In the genomic region with DNA sequence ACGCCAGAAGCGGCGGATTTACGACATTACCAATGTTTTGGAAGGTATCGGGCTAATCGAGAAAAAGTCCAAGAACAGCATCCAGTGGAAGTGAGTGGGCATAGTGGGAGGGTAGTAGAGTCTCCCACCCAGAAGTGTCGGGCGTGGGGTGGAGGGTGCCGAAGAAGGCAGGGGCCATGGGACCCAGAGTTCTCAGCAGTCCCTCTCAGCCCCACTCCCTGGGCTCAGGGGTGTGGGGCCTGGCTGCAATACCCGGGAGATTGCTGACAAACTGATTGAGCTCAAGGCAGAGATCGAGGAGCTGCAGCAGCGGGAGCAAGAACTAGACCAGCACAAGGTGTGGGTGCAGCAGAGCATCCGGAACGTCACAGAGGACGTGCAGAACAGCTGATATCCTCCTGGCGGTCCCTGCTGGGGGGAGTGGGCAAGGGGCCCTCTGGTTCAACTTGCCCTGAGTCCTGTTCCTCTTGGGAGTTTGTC, we compare ENCODE assay signal across 9 cellular contexts. TPM values are rescaled to one million over a fixed set of nuclear protein-coding genes. Genes with fewer than 3 reads are reported as not detected.
DNase-seq lines count a peak whose midpoint lies in the region; ATAC-seq and TF ChIP-seq lines count a peak whose summit lies in the region.
"Had no signal": no experiment of that assay in that cellular context is flagged by ENCODE, and none has a peak within 500 bp of the region (broad histone marks: within the 10 kb centered on the region; RNA-seq: fewer than 3 reads in every experiment).

No MANE protein-coding gene starts in this region.

- H3K9me3 ChIP-seq in ascending aorta (no peaks in the 10 kb centered on the region), right lobe of liver (no peaks in the 10 kb centered on the region), transverse colon (no peaks in the 10 kb centered on the region)

- H3K27me3 ChIP-seq in ascending aorta (no peaks in the 10 kb centered on the region), right lobe of liver (no peaks in the 10 kb centered on the region), transverse colon (no peaks in the 10 kb centered on the region)

- no peak for ATAC-seq in activated T-cell treated with anti-CD3 and anti-CD28 coated beads, Interleukin-2, amount 50 U/mL, for 4 hours
- no peak for ATAC-seq in right lobe of liver
- no peak for ATAC-seq in HG02623 (IDR thresholded peaks at IDR 0.05; ENCODE audit: unreplicated experiment)
- no peak for ATAC-seq in HG02981 (IDR thresholded peaks at IDR 0.05; ENCODE audit: unreplicated experiment)

- H3K4me1 ChIP-seq in ascending aorta (peaks cover 13 to 14% of the 10 kb centered on the region in 2 donors), right lobe of liver (peaks cover 0 to 24% (median 6%) of the 10 kb centered on the region in 4 donors), transverse colon (peaks cover 11 to 25% (median 23%) of the 10 kb centered on the region in 4 donors)

- peak overlapping the region; percentile 94 for H3K4me3 Mint-ChIP-seq in activated T-cell treated with anti-CD3 and anti-CD28 coated beads, Interleukin-2, amount 50 U/mL, for 4 hours

- TF ChIP-seq CTCF in ascending aorta (IDR thresholded peaks at IDR 0.05) (no peak), right lobe of liver (IDR thresholded peaks at IDR 0.05) (no peak), transverse colon (IDR thresholded peaks at IDR 0.05) (no peak)

- H3K36me3 ChIP-seq in ascending aorta: peaks cover 35 to 37% of the 10 kb centered on the region in 2 donors
- peaks cover 0 to 33% (median 17%) of the 10 kb centered on the region in 4 donors for H3K36me3 ChIP-seq in right lobe of liver
- peaks cover 0 to 31% (median 11%) of the 10 kb centered on the region in 4 donors for H3K36me3 ChIP-seq in transverse colon

- no peak for TF ChIP-seq POLR2A in right lobe of liver (IDR thresholded peaks at IDR 0.05)
- TF ChIP-seq POLR2A in transverse colon (IDR thresholded peaks at IDR 0.05): no peak

- peaks cover 2% of the 10 kb centered on the region for H3K27me3 Mint-ChIP-seq in activated T-cell treated with anti-CD3 and anti-CD28 coated beads, Interleukin-2, amount 50 U/mL, for 4 hours (ENCODE audit: low read depth)

- H3K4me1 Mint-ChIP-seq in activated T-cell treated with anti-CD3 and anti-CD28 coated beads, Interleukin-2, amount 50 U/mL, for 4 hours (ENCODE audit: low read depth): peaks cover 35% of the 10 kb centered on the region

- TF ChIP-seq EP300 in transverse colon (IDR thresholded peaks at IDR 0.05; ENCODE audit: low read depth): no peak

- peaks cover 29% of the 10 kb centered on the region for H3K36me3 Mint-ChIP-seq in activated T-cell treated with anti-CD3 and anti-CD28 coated beads, Interleukin-2, amount 50 U/mL, for 4 hours (ENCODE audit: insufficient read depth)

- DNase-seq in activated T-cell treated with anti-CD3 and anti-CD28 coated beads, Interleukin-2, amount 50 U/mL, for 4 hours: no peak
- no peak for DNase-seq in activated T-cell treated with anti-CD3 and anti-CD28 coated beads, Interleukin-2, amount 50 U/mL, for 1 hour
- DNase-seq in ascending aorta (ENCODE audit: low spot score in 2 of 2) (no peak), right lobe of liver (no peak), transverse colon (no peak), DMS 273 (lab: John Stamatoyannopoulos, UW; ENCODE audit: unreplicated experiment) (no peak)
- DNase-seq: NCI-H2227 treated with DMSO at 0.1 percent for 48 hours had no signal

- in situ Hi-C loops in transverse colon (cut with MboI; ENCODE audit: low pct_ligation_motif_present in 1 of 4, low pct_unique_long_range_greater_than_20kb in 1 of 4, low sequenced_read_pairs in 3 of 4): no loop called here

- intact Hi-C loops in ascending aorta (cut with DNase I) (loop anchor here (2.0 kb wide), 1 partner anchor 34 kb away; the partner anchor contains the start of gene TMEM208), right lobe of liver (cut with DNase I) (no loop called here), transverse colon (cut with DNase I; ENCODE audit: low total_unique reads) (no loop called here)

- H3K4me3 ChIP-seq in ascending aorta (peak overlapping the region; percentile 93 to 99), right lobe of liver (peak overlapping the region; percentile 67 to 100 (median 100)), transverse colon (peak overlapping the region; percentile 79 to 97 (median 88))

- WGBS in right lobe of liver (ENCODE audit: insufficient coverage, low coverage, low lambda C conversion rate, missing lambda C conversion rate): 18% methylated on average over 6 of the region's 16 CpGs
- 25% methylated on average over 16 of the region's 16 CpGs; no CpG with 5 or more reads in 1 of the 2 donors for WGBS in transverse colon (ENCODE audit: low coverage in 1 of 2), 2 donors

- no peaks in the 10 kb centered on the region for H3K9me3 Mint-ChIP-seq in activated T-cell treated with anti-CD3 and anti-CD28 coated beads, Interleukin-2, amount 50 U/mL, for 4 hours

- H3K27ac ChIP-seq in ascending aorta: peak overlapping the region; percentile 79 to 87
- H3K27ac ChIP-seq in right lobe of liver: peak overlapping the region; percentile 40 to 62 (median 56)
- H3K27ac ChIP-seq in transverse colon: peak overlapping the region; percentile 78 to 92 (median 86)

RNA-seq across cellular contexts. Expression of gene E2F4, which starts 0.9 kb away (rescaled TPM):
- total RNA-seq in activated T-cell treated with anti-CD3 and anti-CD28 coated beads, Interleukin-2, amount 50 U/mL, for 4 hours: 100 to 1,000 TPM; 195 to 201 (median 198) TPM
- total RNA-seq in ascending aorta (114 TPM), right lobe of liver (10 to 100 TPM; 14.4 to 36.4 (median 22.4) TPM), transverse colon (100 to 1,000 TPM in 3 of 4 donors, 10 to 100 TPM in 1; 97.5 to 224 (median 159) TPM)

RNA-seq across cellular contexts. Expression of gene EXOC3L1, which starts 2.9 kb away (rescaled TPM):
- not detected for total RNA-seq in activated T-cell treated with anti-CD3 and anti-CD28 coated beads, Interleukin-2, amount 50 U/mL, for 4 hours
- total RNA-seq in ascending aorta: 11.2 TPM
- 1 to 10 TPM; 1.8 to 4.3 (median 2.5) TPM for total RNA-seq in right lobe of liver
- 1 to 10 TPM in 2 of 4 donors, not detected in 2; 3.0 to 6.7 TPM for total RNA-seq in transverse colon

RNA-seq across cellular contexts. Expression of gene ELMO3, which starts 6.1 kb away (rescaled TPM):
- total RNA-seq in activated T-cell treated with anti-CD3 and anti-CD28 coated beads, Interleukin-2, amount 50 U/mL, for 4 hours: 1 to 10 TPM; 5.1 to 5.9 (median 5.3) TPM
- total RNA-seq in ascending aorta (not detected), right lobe of liver (1 to 10 TPM; 1.8 to 8.0 (median 4.6) TPM), transverse colon (10 to 100 TPM; 61.0 to 91.5 (median 77.7) TPM)

RNA-seq across cellular contexts. Expression of gene MATCAP1, which starts 9.1 kb away (rescaled TPM):
- 10 to 100 TPM; 10.1 to 15.5 (median 14.7) TPM for total RNA-seq in activated T-cell treated with anti-CD3 and anti-CD28 coated beads, Interleukin-2, amount 50 U/mL, for 4 hours
- total RNA-seq in ascending aorta (18.9 TPM), right lobe of liver (10 to 100 TPM in 2 of 6 experiments, 1 to 10 TPM in 4; 3.5 to 13.8 (median 9.3) TPM), transverse colon (100 to 1,000 TPM in 1 of 4 donors, 10 to 100 TPM in 3; 27.6 to 220 (median 32.5) TPM)

RNA-seq across cellular contexts. Expression of gene NOL3, which starts 22.5 kb away (rescaled TPM):
- 1 to 10 TPM in 2 of 3 donors, under 1 TPM in 1; 0.99 to 3.7 (median 1.4) TPM for total RNA-seq in activated T-cell treated with anti-CD3 and anti-CD28 coated beads, Interleukin-2, amount 50 U/mL, for 4 hours
- total RNA-seq in ascending aorta (87.6 TPM), right lobe of liver (10 to 100 TPM; 21.5 to 44.3 (median 28.1) TPM), transverse colon (10 to 100 TPM; 39.5 to 65.9 (median 41.2) TPM)

Comparison
In these comparisons a context has a peak if more than half of its experiments do, and no peak if none do; other contexts are left out.
1. RNA of gene ELMO3, which starts 6.1 kb away (total RNA-seq): 61.0 to 91.5 TPM in transverse colon; 5.1 to 5.9 TPM in activated T-cell treated with anti-CD3 and anti-CD28 coated beads, Interleukin-2, amount 50 U/mL, for 4 hours, 1.8 to 8.0 TPM in right lobe of liver and not detected in ascending aorta (single experiment); every median in the first group is over 4 times any median in the second.
2. Peak in every context shown above with its lines, with median percentiles within 50 percentile points of each other: H3K27ac ChIP-seq and H3K4me3 ChIP-seq.